Comparison of ENCODE assay signal across 7 cellular contexts in genomic region chr1:227635596-227635995, GRCh38.
"Had no signal": no experiment of that assay in that cellular context is flagged by ENCODE, and none has a peak within 500 bp of the region (broad histone marks: within the 10 kb centered on the region; RNA-seq: fewer than 3 reads in every experiment).

No MANE protein-coding gene starts in this region.

- H3K27ac Mint-ChIP-seq: IgD-negative memory B cell had no signal

- H3K27ac ChIP-seq: HL-60 had no signal

- H3K4me1 Mint-ChIP-seq: IgD-negative memory B cell had no signal

- DNase-seq: IMR-90, KBM-7, KG1 had no signal

- H3K27me3 Mint-ChIP-seq: IgD-negative memory B cell had no signal

- ATAC-seq: HepG2, K562 had no signal

- H3K4me3 ChIP-seq: K562 had no signal
